Comparison of ENCODE assay signal across 33 cellular contexts in genomic region chr12:19969476-19969875, GRCh38.
DNase-seq lines count a peak whose midpoint lies in the region; ATAC-seq and TF ChIP-seq lines count a peak whose summit lies in the region.
"Had no signal": no experiment of that assay in that cellular context is flagged by ENCODE, and none has a peak within 500 bp of the region (broad histone marks: within the 10 kb centered on the region; RNA-seq: fewer than 3 reads in every experiment).

No MANE protein-coding gene starts in this region.

- no peaks in the 10 kb centered on the region for H3K36me3 ChIP-seq in brain microvascular endothelial cell (replicated peaks)
- no peaks in the 10 kb centered on the region for H3K36me3 ChIP-seq in mesodermal cell (ENCODE audit: control insufficient read depth, insufficient read depth, low read length)
- H3K36me3 ChIP-seq in trophoblast cell (ENCODE audit: control insufficient read depth in 1 of 2, insufficient read depth in 2 of 2, low read length in 2 of 2): no peaks in the 10 kb centered on the region
- H3K36me3 ChIP-seq: adrenal gland, BLaER1, breast epithelium, left ventricle myocardium inferior, Peyer's patch, vagina had no signal

- H2AK5ac ChIP-seq in trophoblast cell (ENCODE audit: low read length): no peak overlapping the region

- peak overlapping the region; percentile 84 for H3K14ac ChIP-seq in trophoblast cell (ENCODE audit: low read length)

- no peak overlapping the region for H3K4me2 ChIP-seq in trophoblast cell (ENCODE audit: low read length)
- H3K4me2 ChIP-seq: BLaER1 had no signal

- peak overlapping the region; percentile 98 for H2BK5ac ChIP-seq in trophoblast cell (ENCODE audit: low read depth, low read length, poor library complexity)

- H3K4me1 ChIP-seq in mesodermal cell (ENCODE audit: control insufficient read depth, insufficient read depth, low read length, poor library complexity, severe bottlenecking): peaks cover 63% of the 10 kb centered on the region
- peaks cover 14 to 18% of the 10 kb centered on the region in 2 experiments for H3K4me1 ChIP-seq in trophoblast cell (ENCODE audit: control insufficient read depth in 1 of 2, insufficient read depth in 2 of 2, low read length in 2 of 2)
- H3K4me1 ChIP-seq: adrenal gland, breast epithelium, Peyer's patch, vagina had no signal

- H2BK12ac ChIP-seq in trophoblast cell (ENCODE audit: low read length): peak overlapping the region; percentile 85

- H3K9me3 ChIP-seq in mesodermal cell (ENCODE audit: control insufficient read depth, low read length) (no peaks in the 10 kb centered on the region), trophoblast cell (ENCODE audit: insufficient read depth, low read depth, low read length) (no peaks in the 10 kb centered on the region)
- H3K9me3 ChIP-seq: adrenal gland, BLaER1, breast epithelium, left ventricle myocardium inferior, Peyer's patch, testis, vagina had no signal

- peak; percentile 13 for DNase-seq in EH (ENCODE audit: low read depth)
- no peak for DNase-seq in brain microvascular endothelial cell
- DNase-seq in trophoblast cell: peak in 1 of 2 donors; percentile 15
- no peak for DNase-seq in stimulated activated CD4-positive, alpha-beta T cell treated with anti-CD3 and anti-CD28 coated beads, Interleukin-2, amount 100 ng/mL, for 24 hours
- DNase-seq: activated CD4-positive, alpha-beta T cell treated with anti-CD3 and anti-CD28 coated beads for 1 hour; activated CD8-positive, alpha-beta memory T cell treated with anti-CD3 and anti-CD28 coated beads, Interleukin-2, amount 50 U/mL, for 48 hours; activated CD8-positive, alpha-beta T cell treated with anti-CD3 and anti-CD28 coated beads for 36 hours; activated naive CD4-positive, alpha-beta T cell treated with anti-CD3 and anti-CD28 coated beads, Interleukin-2, amount 10 ng/mL, durations not matched to agents 7 days and 5 days; adrenal gland; DMS53; GDM1; Kasumi-1; left ventricle myocardium inferior; mesendoderm; NCI-H1436; NCI-H2081 treated with DMSO at 0.1 percent for 48 hours; NCI-H2227 treated with DMSO at 0.1 percent for 48 hours; NCI-H774; Peyer's patch; SHP77; stimulated activated naive CD8-positive, alpha-beta T cell treated with anti-CD3 and anti-CD28 coated beads, Interleukin-15, Interleukin-2, amounts not matched to agents 100 U/mL and 50 U/mL, for 24 hours; SW 1271; testis had no signal

- peaks cover 36% of the 10 kb centered on the region for H3K79me1 ChIP-seq in trophoblast cell (ENCODE audit: low read length)

- 33% methylated on average over 1 of the region's 3 CpGs for WGBS in mesodermal cell (ENCODE audit: insufficient coverage in 2 of 2), 2 experiments
- no CpG with 5 or more reads among the region's 3 CpGs for WGBS in trophoblast cell (ENCODE audit: extremely low coverage, insufficient coverage, insufficient read length)

- peak overlapping the region; percentile 51 for H3K4ac ChIP-seq in trophoblast cell (ENCODE audit: low read depth, low read length)

- H3K18ac ChIP-seq in trophoblast cell (ENCODE audit: low read length): no peak overlapping the region

- H3K4me3 ChIP-seq in brain microvascular endothelial cell (ENCODE audit: low read depth, low read length) (no peak overlapping the region), mesodermal cell (ENCODE audit: extremely low read depth, insufficient read depth, low read length, poor library complexity, severe bottlenecking) (no peak overlapping the region), trophoblast cell (ENCODE audit: low read depth, low read length) (no peak overlapping the region)
- H3K4me3 ChIP-seq: adrenal gland, BLaER1, breast epithelium, left ventricle myocardium inferior, Peyer's patch, skin epidermis, testis, vagina had no signal

- H4K8ac ChIP-seq in trophoblast cell (ENCODE audit: low read depth, low read length): peak overlapping the region; percentile 81

- H2BK120ac ChIP-seq in trophoblast cell (ENCODE audit: insufficient read depth, low read length, poor library complexity): peak overlapping the region; percentile 97

- H3K27ac ChIP-seq in brain microvascular endothelial cell (peak overlapping the region; percentile 43), mesodermal cell (ENCODE audit: low read depth, low read length, severe bottlenecking) (peak overlapping the region; percentile 84), trophoblast cell (ENCODE audit: low read depth, low read length) (peak overlapping the region; percentile 96)
- H3K27ac ChIP-seq: adrenal gland, BLaER1, breast epithelium, epithelial cell of prostate, left ventricle myocardium inferior, Peyer's patch, testis, vagina had no signal

- no peak overlapping the region for H2AFZ ChIP-seq in trophoblast cell (ENCODE audit: insufficient read depth, low read length, poor library complexity)

- in situ Hi-C loops in brain microvascular endothelial cell (cut with HindIII; ENCODE audit: low pct_ligation_motif_present, low sequenced_read_pairs): no loop called here

- ATAC-seq in GM19035 (IDR thresholded peaks at IDR 0.05; ENCODE audit: unreplicated experiment): no peak
- ATAC-seq in HG02588 (IDR thresholded peaks at IDR 0.05; ENCODE audit: unreplicated experiment): no peak
- ATAC-seq in HG03460 (IDR thresholded peaks at IDR 0.05; ENCODE audit: unreplicated experiment): no peak
- ATAC-seq: activated CD8-positive, alpha-beta T cell treated with anti-CD3 and anti-CD28 coated beads for 36 hours; activated T-helper 17 cell treated with anti-CD3 and anti-CD28 coated beads, Interleukin-2, amount 50 U/mL, for 72 hours; stimulated activated naive CD8-positive, alpha-beta T cell treated with anti-CD3 and anti-CD28 coated beads, Interleukin-15, Interleukin-2, amounts not matched to agents 100 U/mL and 50 U/mL, for 24 hours had no signal

- no peak for TF ChIP-seq CTCF in brain microvascular endothelial cell (IDR thresholded peaks at IDR 0.05; ENCODE audit: low read depth, low read length, missing control alignments)

- no peak overlapping the region for H3K23ac ChIP-seq in trophoblast cell (ENCODE audit: low read length)

- H3K9ac ChIP-seq in trophoblast cell (ENCODE audit: low read length): no peak overlapping the region
- H3K9ac ChIP-seq: BLaER1 had no signal

- H3K27me3 ChIP-seq in brain microvascular endothelial cell (replicated peaks): no peaks in the 10 kb centered on the region
- no peaks in the 10 kb centered on the region for H3K27me3 ChIP-seq in trophoblast cell (ENCODE audit: insufficient read depth, low read length)
- H3K27me3 ChIP-seq: adrenal gland, BLaER1, breast epithelium, Peyer's patch, testis, vagina had no signal

- no peak overlapping the region for H4K12ac ChIP-seq in trophoblast cell (ENCODE audit: low read depth, low read length)

- H4K91ac ChIP-seq in trophoblast cell (ENCODE audit: low read depth, low read length): peak overlapping the region; percentile 86

- H3K79me2 ChIP-seq in trophoblast cell (ENCODE audit: control insufficient read depth, insufficient read depth, low read length, poor library complexity): peaks cover 5% of the 10 kb centered on the region

Comparison
In these comparisons a context has a peak if more than half of its experiments do, and no peak if none do; other contexts are left out.
1. H3K27ac ChIP-seq: peak in every context shown above with its lines; median percentile 96 in trophoblast cell; 84 in mesodermal cell; 43 in brain microvascular endothelial cell.